In genomic region chr9:33124716-33125378, GRCh38 we compare ENCODE assay signal across 1 cellular context.
TF ChIP-seq lines count a peak whose summit lies in the region.

No MANE protein-coding gene starts in this region.

TF ChIP-seq in HCT116, 20 proteins besides CTCF, POLR2A, EP300 and RAD21 (continued from another document):
- TF ChIP-seq JUND (IDR thresholded peaks at IDR 0.05) (no peak), CEBPB (IDR thresholded peaks at IDR 0.05; ENCODE audit: low read depth) (no peak), ZBTB33 (IDR thresholded peaks at IDR 0.05; ENCODE audit: extremely low read depth, insufficient replicate concordance, low read length) (no peak), EGR1 (IDR thresholded peaks at IDR 0.05; ENCODE audit: low read depth) (no peak), ELF1 (IDR thresholded peaks at IDR 0.05; ENCODE audit: borderline replicate concordance, low read depth) (no peak), SIN3A (IDR thresholded peaks at IDR 0.05; ENCODE audit: low read depth) (no peak), EZH2 (IDR thresholded peaks at IDR 0.05) (no peak), MAX (IDR thresholded peaks at IDR 0.05) (no peak), SRF (IDR thresholded peaks at IDR 0.05; ENCODE audit: low read depth) (no peak), FOSL1 (IDR thresholded peaks at IDR 0.05; ENCODE audit: low read depth) (no peak), EZH2phosphoT487 (IDR thresholded peaks at IDR 0.05; ENCODE audit: borderline replicate concordance) (no peak), ZFX (IDR thresholded peaks at IDR 0.05) (no peak), TCF7L2 (IDR thresholded peaks at IDR 0.05; ENCODE audit: borderline replicate concordance, extremely low read depth, insufficient read depth, insufficient read length) (no peak), CBX3 (IDR thresholded peaks at IDR 0.05; ENCODE audit: low read depth) (no peak)
